17 cellular contexts compared by ENCODE assay signal in genomic region chr12:24034894-24035293, GRCh38.
A peak's percentile ranks its signal among the peaks of the same experiment; 100 is the strongest.
DNase-seq lines count a peak whose midpoint lies in the region; TF ChIP-seq lines count a peak whose summit lies in the region.
"Had no signal": no experiment of that assay in that cellular context is flagged by ENCODE, and none has a peak within 500 bp of the region (broad histone marks: within the 10 kb centered on the region; RNA-seq: fewer than 3 reads in every experiment).

No MANE protein-coding gene starts in this region.

- H3K9me3 ChIP-seq in SK-N-MC (ENCODE audit: low read depth, low read length) = no peaks in the 10 kb centered on the region; the same call in 1 of the 2 replicates
- peaks cover 0 to 8% of the 10 kb centered on the region in 2 donors for H3K9me3 ChIP-seq in neuronal stem cell (replicated peaks in 1 of 2; ENCODE audit: control insufficient read depth in 2 of 2, insufficient read depth in 1 of 2, low read depth in 1 of 2, low read length in 2 of 2)
- H3K9me3 ChIP-seq: BLaER1, Caco-2, HAP-1 had no signal

- no peak overlapping the region for H2AK5ac ChIP-seq in neuronal stem cell (ENCODE audit: low read depth, low read length)

- no peak overlapping the region for H4K91ac ChIP-seq in neuronal stem cell (ENCODE audit: low read depth, low read length, poor library complexity)

- no peak overlapping the region for H2BK15ac ChIP-seq in neuronal stem cell (ENCODE audit: low read length)

- H3K9me3 Mint-ChIP-seq in nephron progenitor cell = peaks cover 10% of the 10 kb centered on the region
- H3K9me3 Mint-ChIP-seq: CD8-positive, alpha-beta T cell had no signal

- H3K79me1 ChIP-seq in neuronal stem cell (ENCODE audit: low read depth, low read length) = no peaks in the 10 kb centered on the region

- H3K27me3 ChIP-seq in neuronal stem cell (ENCODE audit: control insufficient read depth in 3 of 3, insufficient read depth in 3 of 3, low read depth in 1 of 3, low read length in 3 of 3) = no peaks in the 10 kb centered on the region
- H3K27me3 ChIP-seq: BLaER1 had no signal

- no peaks in the 10 kb centered on the region for H3K36me3 ChIP-seq in SK-N-MC (ENCODE audit: insufficient read depth, low read length)
- H3K36me3 ChIP-seq in neuronal stem cell (replicated peaks in 1 of 2; ENCODE audit: control insufficient read depth in 2 of 2, insufficient read depth in 2 of 2, low read length in 2 of 2) = no peaks in the 10 kb centered on the region
- H3K36me3 ChIP-seq: BLaER1, HAP-1 had no signal

- DNase-seq in SK-N-MC (ENCODE audit: low read depth, low spot score) (no peak), nephron progenitor cell (no peak), neuronal stem cell (ENCODE audit: low spot score) (no peak), NCI-H1092 treated with DMSO at 0.1 percent for 48 hours (lab: John Stamatoyannopoulos, UW) (no peak), NCI-H2196 (lab: John Stamatoyannopoulos, UW; ENCODE audit: unreplicated experiment) (no peak), NCI-H524 (lab: John Stamatoyannopoulos, UW) (no peak)
- DNase-seq: Caco-2; CD4-positive, CD25-positive, alpha-beta regulatory T cell; CD8-positive, alpha-beta T cell; DMS153; DND-41; GOT3; HFFc6 had no signal

- H3K4me3 Mint-ChIP-seq in nephron progenitor cell = no peak overlapping the region
- H3K4me3 Mint-ChIP-seq: B cell; CD4-positive, CD25-positive, alpha-beta regulatory T cell; CD8-positive, alpha-beta T cell; HFFc6 had no signal

- no peak overlapping the region for H4K8ac ChIP-seq in neuronal stem cell (ENCODE audit: low read depth, low read length)

- no peaks in the 10 kb centered on the region for H3K27me3 Mint-ChIP-seq in nephron progenitor cell (ENCODE audit: low read depth, poor library complexity)
- H3K27me3 Mint-ChIP-seq: B cell; CD4-positive, CD25-positive, alpha-beta regulatory T cell had no signal

- H3K4me2 ChIP-seq in neuronal stem cell (ENCODE audit: insufficient read depth, low read length, poor library complexity, severe bottlenecking) = no peak overlapping the region
- H3K4me2 ChIP-seq: BLaER1 had no signal

- no peak overlapping the region for H3K23ac ChIP-seq in neuronal stem cell (ENCODE audit: low read depth, low read length, poor library complexity)

- H2AFZ ChIP-seq in neuronal stem cell (ENCODE audit: low read length) = no peak overlapping the region

- H3K14ac ChIP-seq in neuronal stem cell (ENCODE audit: low read length) = no peak overlapping the region

- H3K4ac ChIP-seq in neuronal stem cell (ENCODE audit: low read length) = no peak overlapping the region

- H3K4me3 ChIP-seq in SK-N-MC (peak overlapping the region; percentile 64), neuronal stem cell (ENCODE audit: low read length in 2 of 2) (no peak overlapping the region)
- H3K4me3 ChIP-seq: BLaER1, HAP-1 had no signal

- H3K9ac ChIP-seq in SK-N-MC (ENCODE audit: insufficient read length) (peak overlapping the region; percentile 54), neuronal stem cell (ENCODE audit: low read depth, low read length, poor library complexity) (no peak overlapping the region)
- H3K9ac ChIP-seq: BLaER1 had no signal

- peaks cover 8% of the 10 kb centered on the region for H3K36me3 Mint-ChIP-seq in nephron progenitor cell (ENCODE audit: low read depth)
- H3K36me3 Mint-ChIP-seq: CD4-positive, CD25-positive, alpha-beta regulatory T cell; CD8-positive, alpha-beta T cell had no signal

- WGBS in neuronal stem cell (ENCODE audit: extremely low coverage in 2 of 2, insufficient read length in 2 of 2, insufficient replicate concordance in 1 of 2), 2 donors = no CpG with 5 or more reads among the region's 3 CpGs

- no peak overlapping the region for H2BK120ac ChIP-seq in neuronal stem cell (ENCODE audit: low read depth, low read length)

- H2BK12ac ChIP-seq in neuronal stem cell (ENCODE audit: low read length) = no peak overlapping the region

- H3K27ac ChIP-seq in SK-N-MC (peak overlapping the region; percentile 89), neuronal stem cell (replicated peaks; ENCODE audit: low read length) (peak overlapping the region; percentile 29)
- H3K27ac ChIP-seq: BLaER1, C4-2B had no signal

- no peak overlapping the region for H3K18ac ChIP-seq in neuronal stem cell (ENCODE audit: low read length)

- TF ChIP-seq CTCF in nephron progenitor cell (IDR thresholded peaks at IDR 0.05) = no peak

- peak overlapping the region; percentile 94 for H3K27ac Mint-ChIP-seq in nephron progenitor cell
- H3K27ac Mint-ChIP-seq: B cell; CD4-positive, CD25-positive, alpha-beta regulatory T cell; CD8-positive, alpha-beta T cell; HFFc6 had no signal

- peaks cover 32% of the 10 kb centered on the region for H3K4me1 Mint-ChIP-seq in nephron progenitor cell
- H3K4me1 Mint-ChIP-seq: B cell; CD4-positive, CD25-positive, alpha-beta regulatory T cell had no signal

- H3K4me1 ChIP-seq in neuronal stem cell (ENCODE audit: control insufficient read depth in 2 of 2, insufficient read depth in 1 of 2, low read depth in 1 of 2, low read length in 2 of 2) = peaks cover 2 to 7% of the 10 kb centered on the region in 2 donors
- H3K4me1 ChIP-seq: BLaER1 had no signal

- no peak overlapping the region for H2BK5ac ChIP-seq in neuronal stem cell (ENCODE audit: low read length)
